In genomic region chr2:48448274-48449061, GRCh38 we compare ENCODE assay signal across 8 cellular contexts. TPM values are rescaled to one million over a fixed set of nuclear protein-coding genes. Genes with fewer than 3 reads are reported as not detected.
DNase-seq lines count a peak whose midpoint lies in the region; ATAC-seq and TF ChIP-seq lines count a peak whose summit lies in the region.

No MANE protein-coding gene starts in this region.

- POLR2A ChIA-PET in T-cell (lab: Charles Lee) = interaction anchor here (0.5 to 1.1 kb wide), 4 partner anchors 22 to 102 kb away, joined by 3 to 6 read pairs (median 4); no protein-coding TSS in a partner anchor

- H3K27me3 ChIP-seq in heart left ventricle = no peaks in the 10 kb centered on the region

- no peak for TF ChIP-seq CTCF in heart left ventricle (IDR thresholded peaks at IDR 0.05)

- 2 to 15% (median 8%) methylated on average over 4 to 5 of the region's 5 CpGs for WGBS in heart left ventricle, 4 donors

- H3K27ac Mint-ChIP-seq in activated T-cell treated with anti-CD3 and anti-CD28 coated beads, Interleukin-2, amount 50 U/mL, for 72 hours = peak overlapping the region; percentile 96
- H3K27ac Mint-ChIP-seq in T-cell = peak overlapping the region; percentile 93 to 96

- peak overlapping the region; percentile 75 to 89 for H3K4me3 Mint-ChIP-seq in activated T-cell treated with anti-CD3 and anti-CD28 coated beads, Interleukin-2, amount 50 U/mL, for 72 hours
- H3K4me3 Mint-ChIP-seq in T-cell = peak overlapping the region; percentile 62 to 71 (median 63)

- CTCF ChIA-PET in T-cell (lab: Charles Lee) = interaction anchor here (0.5 to 1.0 kb wide), 5 partner anchors 9 to 1870 kb away, joined by 3 to 7 read pairs (median 3); no protein-coding TSS in a partner anchor

- DNase-seq in activated T-cell treated with anti-CD3 and anti-CD28 coated beads, Interleukin-2, amount 50 U/mL, for 72 hours = peak in 1 of 2 donors; percentile 4
- DNase-seq in activated T-cell treated with anti-CD3 and anti-CD28 coated beads for 4 hours = no peak
- peak in 3 of 34 experiments; percentile 4 to 13 (median 8) for DNase-seq in T-cell
- no peak for DNase-seq in heart left ventricle
- peak; percentile 62 for DNase-seq in superior temporal gyrus (ENCODE audit: extremely low spot score)
- no peak for DNase-seq in T1000 (lab: John Stamatoyannopoulos, UW)

- no peaks in the 10 kb centered on the region for H3K9me3 Mint-ChIP-seq in activated T-cell treated with anti-CD3 and anti-CD28 coated beads, Interleukin-2, amount 50 U/mL, for 72 hours
- H3K9me3 Mint-ChIP-seq in T-cell = no peaks in the 10 kb centered on the region

- H3K4me3 ChIP-seq in heart left ventricle = peak overlapping the region in 1 of 12 donors; percentile 4

- H3K36me3 ChIP-seq in heart left ventricle = peaks cover 0 to 33% (median 20%) of the 10 kb centered on the region in 9 donors

- no peak for TF ChIP-seq POLR2A in heart left ventricle (IDR thresholded peaks at IDR 0.05)

- peaks cover 0 to 57% (median 34%) of the 10 kb centered on the region in 12 donors for H3K4me1 ChIP-seq in heart left ventricle

- H3K36me3 Mint-ChIP-seq in activated T-cell treated with anti-CD3 and anti-CD28 coated beads, Interleukin-2, amount 50 U/mL, for 72 hours (ENCODE audit: insufficient read depth in 2 of 2) = peaks cover 2 to 14% of the 10 kb centered on the region in 2 donors
- peaks cover 13% of the 10 kb centered on the region for H3K36me3 Mint-ChIP-seq in T-cell

- peaks cover 41% of the 10 kb centered on the region for H3K4me1 Mint-ChIP-seq in activated T-cell treated with anti-CD3 and anti-CD28 coated beads, Interleukin-2, amount 50 U/mL, for 72 hours (ENCODE audit: low read depth)
- H3K4me1 Mint-ChIP-seq in T-cell = peaks cover 54 to 60% (median 58%) of the 10 kb centered on the region in 3 donors

- H3K9me3 ChIP-seq in heart left ventricle = no peaks in the 10 kb centered on the region

- peak; percentile 92 to 93 for ATAC-seq in activated T-cell treated with anti-CD3 and anti-CD28 coated beads, Interleukin-2, amount 50 U/mL, for 72 hours (replicated peaks in 1 of 2)
- ATAC-seq in HG03097 (IDR thresholded peaks at IDR 0.05; ENCODE audit: low FRiP score, unreplicated experiment) (peak; percentile 35), T-cell (replicated peaks in 1 of 4) (peak; percentile 62 to 90 (median 76)), heart left ventricle (peak; percentile 60 to 81 (median 76)), esophagus mucosa (no peak)

- H3K27ac ChIP-seq in heart left ventricle = peak overlapping the region in 10 of 12 donors; percentile 12 to 74 (median 49)

- intact Hi-C loops in heart left ventricle (cut with DNase I) = no loop called here

- H3K27me3 Mint-ChIP-seq in activated T-cell treated with anti-CD3 and anti-CD28 coated beads, Interleukin-2, amount 50 U/mL, for 72 hours (ENCODE audit: low read depth) = no peaks in the 10 kb centered on the region
- H3K27me3 Mint-ChIP-seq in T-cell = no peaks in the 10 kb centered on the region

RNA-seq across cellular contexts. Expression of gene PPP1R21, which starts 7.9 kb away (rescaled TPM):
- total RNA-seq in activated T-cell treated with anti-CD3 and anti-CD28 coated beads, Interleukin-2, amount 50 U/mL, for 72 hours = 10 to 100 TPM; 23.3 to 27.2 TPM
- total RNA-seq in T-cell (10 to 100 TPM; 31.4 to 44.1 (median 36.8) TPM), heart left ventricle (10 to 100 TPM in 7 of 9 donors, 1 to 10 TPM in 2; 8.6 to 18.9 (median 12.1) TPM), esophagus mucosa (22.2 TPM)
- polyA plus RNA-seq in heart left ventricle = 10 to 100 TPM; 10.4 to 16.3 TPM
